8 cellular contexts compared by ENCODE assay signal in genomic region chr6:12013368-12013617, GRCh38. TPM values are rescaled to one million over a fixed set of nuclear protein-coding genes. Genes with fewer than 3 reads are reported as not detected.
DNase-seq lines count a peak whose midpoint lies in the region; ATAC-seq and TF ChIP-seq lines count a peak whose summit lies in the region.

No MANE protein-coding gene starts in this region.

- peaks cover 3% of the 10 kb centered on the region for H3K36me3 ChIP-seq in CD8-positive, alpha-beta memory T cell (ENCODE audit: insufficient read depth, low read length)
- H3K36me3 ChIP-seq in OCI-LY3 (replicated peaks; ENCODE audit: low read depth, low read length) (peaks cover 33% of the 10 kb centered on the region), osteoblast (ENCODE audit: insufficient read depth, low read length) (peaks cover 19% of the 10 kb centered on the region)

- H3K27me3 Mint-ChIP-seq in CD8-positive, alpha-beta memory T cell = peaks cover 0 to 11% of the 10 kb centered on the region in 2 donors
- H3K27me3 Mint-ChIP-seq in endothelial cell (ENCODE audit: unreplicated experiment) = peaks cover 14% of the 10 kb centered on the region

- no peaks in the 10 kb centered on the region for H3K27me3 ChIP-seq in CD8-positive, alpha-beta memory T cell (ENCODE audit: insufficient read depth, low read length, poor library complexity, severe bottlenecking)
- H3K27me3 ChIP-seq in OCI-LY3 (ENCODE audit: low read depth, low read length) (no peaks in the 10 kb centered on the region), osteoblast (ENCODE audit: insufficient read depth, low read length) (no peaks in the 10 kb centered on the region)

- CTCF ChIA-PET in CD8-positive, alpha-beta memory T cell (lab: Charles Lee) = no interaction called here

- H3K36me3 Mint-ChIP-seq in CD8-positive, alpha-beta memory T cell = peaks cover 6 to 38% (median 7%) of the 10 kb centered on the region in 3 donors
- H3K36me3 Mint-ChIP-seq in endothelial cell (ENCODE audit: low read depth, unreplicated experiment) = peaks cover 11% of the 10 kb centered on the region

- peak overlapping the region; percentile 51 for H3K27ac ChIP-seq in CD8-positive, alpha-beta memory T cell (ENCODE audit: low read depth, low read length)
- peak overlapping the region; percentile 60; the same call in 1 of the 2 replicates for H3K27ac ChIP-seq in OCI-LY3 (ENCODE audit: low read length)
- H3K27ac ChIP-seq in osteoblast (ENCODE audit: low read depth, low read length) = peak overlapping the region; percentile 88

- peak overlapping the region; percentile 66 for H3K4me3 ChIP-seq in CD8-positive, alpha-beta memory T cell (ENCODE audit: low read length)
- H3K4me3 ChIP-seq in OCI-LY3 (ENCODE audit: low read length) (peak overlapping the region; percentile 96), osteoblast (ENCODE audit: insufficient read depth, low read length) (peak overlapping the region; percentile 87)

- H3K9ac ChIP-seq in OCI-LY3 (ENCODE audit: low read length) = peak overlapping the region; percentile 96

- H3K4me2 ChIP-seq in OCI-LY3 (ENCODE audit: low read length) (peak overlapping the region; percentile 98), osteoblast (ENCODE audit: insufficient read depth, low read length) (peak overlapping the region; percentile 89)

- H3K4me1 ChIP-seq in CD8-positive, alpha-beta memory T cell (ENCODE audit: insufficient read depth, low read length) = peaks cover 27% of the 10 kb centered on the region
- H3K4me1 ChIP-seq in OCI-LY3 (ENCODE audit: low read length) (peaks cover 19% of the 10 kb centered on the region), osteoblast (ENCODE audit: insufficient read depth, low read length) (peaks cover 23% of the 10 kb centered on the region)

- H3K27ac Mint-ChIP-seq in CD8-positive, alpha-beta memory T cell = peak overlapping the region; percentile 86 to 99 (median 97)
- peak overlapping the region; percentile 96 for H3K27ac Mint-ChIP-seq in endothelial cell (ENCODE audit: unreplicated experiment)

- H2AFZ ChIP-seq in OCI-LY3 (ENCODE audit: low read depth, low read length) = no peak overlapping the region
- H2AFZ ChIP-seq in osteoblast (ENCODE audit: low read length) = peak overlapping the region; percentile 58

- POLR2A ChIA-PET in CD8-positive, alpha-beta memory T cell (lab: Charles Lee) = no interaction called here

- no peaks in the 10 kb centered on the region for H3K9me3 ChIP-seq in CD8-positive, alpha-beta memory T cell (ENCODE audit: low read length)
- no peaks in the 10 kb centered on the region for H3K9me3 ChIP-seq in OCI-LY3 (ENCODE audit: insufficient read depth, low read length)
- H3K9me3 ChIP-seq in osteoblast (ENCODE audit: low read depth, low read length) = no peaks in the 10 kb centered on the region

- H4K20me1 ChIP-seq in OCI-LY3 (ENCODE audit: insufficient read depth, low read length) = peaks cover 9% of the 10 kb centered on the region; the same call in 1 of the 2 replicates
- H4K20me1 ChIP-seq in osteoblast (ENCODE audit: insufficient read depth, low read length) = no peaks in the 10 kb centered on the region

- H3K4me3 Mint-ChIP-seq in CD8-positive, alpha-beta memory T cell = peak overlapping the region; percentile 85 to 99 (median 96)
- H3K4me3 Mint-ChIP-seq in endothelial cell (ENCODE audit: unreplicated experiment) = peak overlapping the region; percentile 98

- H3K79me2 ChIP-seq in OCI-LY3 (ENCODE audit: low read length) (peaks cover 42% of the 10 kb centered on the region), osteoblast (ENCODE audit: insufficient read depth, low read length) (peaks cover 12% of the 10 kb centered on the region)

- no peak for ATAC-seq in HG02642 (IDR thresholded peaks at IDR 0.05; ENCODE audit: poor library complexity, unreplicated experiment)

- in situ Hi-C loops in G401 (cut with HindIII; ENCODE audit: low sequenced_read_pairs) = no loop called here

- no peaks in the 10 kb centered on the region for H3K9me3 Mint-ChIP-seq in CD8-positive, alpha-beta memory T cell
- H3K9me3 Mint-ChIP-seq in endothelial cell (ENCODE audit: unreplicated experiment) = no peaks in the 10 kb centered on the region

- H3K4me1 Mint-ChIP-seq in CD8-positive, alpha-beta memory T cell = peaks cover 28 to 57% (median 51%) of the 10 kb centered on the region in 3 donors
- peaks cover 14% of the 10 kb centered on the region for H3K4me1 Mint-ChIP-seq in endothelial cell (ENCODE audit: unreplicated experiment)

- DNase-seq in CD8-positive, alpha-beta memory T cell = no peak
- DNase-seq in endothelial cell (ENCODE audit: low spot score) = no peak
- peak; percentile 35 for DNase-seq in osteoblast (ENCODE audit: insufficient read length, low spot score, missing footprints)
- DNase-seq in NCI-H510A (lab: John Stamatoyannopoulos, UW) = no peak
- no peak for DNase-seq in G401 (ENCODE audit: low spot score)
- DNase-seq in effector CD8-positive, alpha-beta T cell (lab: John Stamatoyannopoulos, UW) = no peak

- TF ChIP-seq CTCF in OCI-LY3 (IDR thresholded peaks at IDR 0.05; ENCODE audit: low read depth, low read length) (no peak), endothelial cell (IDR thresholded peaks at IDR 0.05; ENCODE audit: unreplicated experiment) (no peak), osteoblast (IDR thresholded peaks at IDR 0.05; ENCODE audit: extremely low read depth, low read depth, low read length) (no peak)

RNA-seq across cellular contexts. Expression of gene HIVEP1, which starts 1.2 kb away (rescaled TPM):
- total RNA-seq in CD8-positive, alpha-beta memory T cell = 10 to 100 TPM; 33.5 to 37.1 TPM
- polyA plus RNA-seq in CD8-positive, alpha-beta memory T cell = 2.8 TPM
- total RNA-seq in endothelial cell (ENCODE audit: unreplicated experiment) (19.0 TPM), osteoblast (18.8 and 21.2 TPM in 2 replicates)
- total RNA-seq in G401 (2014; rRNA removed; shearing (Covaris generic)) = 4.3 and 4.4 TPM in 2 replicates
